24 cellular contexts compared by ENCODE assay signal in genomic region chr4:30767147-30767546, GRCh38. TPM values are rescaled to one million over a fixed set of nuclear protein-coding genes. Genes with fewer than 3 reads are reported as not detected.
"Had no signal": no experiment of that assay in that cellular context is flagged by ENCODE, and none has a peak within 500 bp of the region (broad histone marks: within the 10 kb centered on the region; RNA-seq: fewer than 3 reads in every experiment).

No MANE protein-coding gene starts in this region.

- H3K9me3 ChIP-seq: lower lobe of right lung, neutrophil, thyroid gland, upper lobe of right lung had no signal

- H3K4me3 Mint-ChIP-seq: activated B cell treated with CpG ODN at 0.5 μM for 24 hours; activated naive CD8-positive, alpha-beta T cell treated with anti-CD3 and anti-CD28 coated beads, Interleukin-2, amount 10 ng/mL, durations not matched to agents 7 days and 5 days; natural killer cell treated with Interleukin-12 subunit alpha and Interleukin-12 subunit beta and Interleukin-15 and Interleukin-18, amount 100 ng/mL, for 72 hours had no signal

- FAIRE-seq: kidney had no signal

- H3K4me3 ChIP-seq: lower lobe of right lung, thyroid gland, upper lobe of right lung had no signal

- H2AFZ ChIP-seq: parathyroid adenoma had no signal

- H3K9ac ChIP-seq: parathyroid adenoma had no signal

- H3K36me3 ChIP-seq: lower lobe of right lung, neutrophil, thyroid gland, upper lobe of right lung had no signal

- H3K4me1 ChIP-seq: parathyroid adenoma, upper lobe of right lung had no signal

- H3K9me3 Mint-ChIP-seq: activated naive CD8-positive, alpha-beta T cell treated with anti-CD3 and anti-CD28 coated beads, Interleukin-2, amount 10 ng/mL, durations not matched to agents 7 days and 5 days had no signal

- H3K36me3 Mint-ChIP-seq: activated naive CD8-positive, alpha-beta T cell treated with anti-CD3 and anti-CD28 coated beads, Interleukin-2, amount 10 ng/mL, durations not matched to agents 7 days and 5 days; natural killer cell treated with Interleukin-12 subunit alpha and Interleukin-12 subunit beta and Interleukin-15 and Interleukin-18, amount 100 ng/mL, for 72 hours had no signal

- H3K4me1 Mint-ChIP-seq: activated B cell treated with CpG ODN at 0.5 μM for 24 hours; activated naive CD8-positive, alpha-beta T cell treated with anti-CD3 and anti-CD28 coated beads, Interleukin-2, amount 10 ng/mL, durations not matched to agents 7 days and 5 days had no signal

- DNase-seq: activated B cell treated with CpG ODN at 0.5 μM for 24 hours; activated CD4-positive, alpha-beta T cell treated with anti-CD3 and anti-CD28 coated beads for 4 hours; activated CD4-positive, alpha-beta T cell treated with anti-CD3 and anti-CD28 coated beads, Interleukin-2, amount 50 U/mL, for 48 hours; activated naive CD4-positive, alpha-beta T cell treated with Interleukin-2 at 50 U/mL for 16 hours; activated naive CD8-positive, alpha-beta T cell treated with anti-CD3 and anti-CD28 coated beads, Interleukin-2, amount 10 ng/mL, durations not matched to agents 7 days and 5 days; activated T-cell treated with anti-CD3 and anti-CD28 coated beads, Interleukin-2, amount 50 U/mL, for 48 hours; amniotic stem cell; cortex of kidney; erythroblast; foreskin fibroblast; kidney; lower lobe of right lung; small intestine; stimulated activated CD4-positive, alpha-beta T cell treated with anti-CD3 and anti-CD28 coated beads, Interleukin-2, amount 100 ng/mL, for 48 hours; stimulated activated naive CD4-positive, alpha-beta T cell treated with Interleukin-2 at 50 U/mL for 16 hours; T-helper 9 cell; thyroid gland; upper lobe of right lung had no signal

- H3K27ac ChIP-seq: lower lobe of right lung, neutrophil, parathyroid adenoma, thyroid gland, upper lobe of right lung had no signal

- ATAC-seq: left lobe of liver; lower lobe of right lung; natural killer cell treated with Interleukin-12 subunit alpha and Interleukin-12 subunit beta and Interleukin-15 and Interleukin-18, amount 100 ng/mL, for 72 hours; sciatic nerve; upper lobe of right lung had no signal

- H3K79me2 ChIP-seq: parathyroid adenoma had no signal

- H3K27me3 Mint-ChIP-seq: activated B cell treated with CpG ODN at 0.5 μM for 24 hours; activated naive CD8-positive, alpha-beta T cell treated with anti-CD3 and anti-CD28 coated beads, Interleukin-2, amount 10 ng/mL, durations not matched to agents 7 days and 5 days; natural killer cell treated with Interleukin-12 subunit alpha and Interleukin-12 subunit beta and Interleukin-15 and Interleukin-18, amount 100 ng/mL, for 72 hours had no signal

- H3K27ac Mint-ChIP-seq: activated B cell treated with CpG ODN at 0.5 μM for 24 hours; activated naive CD8-positive, alpha-beta T cell treated with anti-CD3 and anti-CD28 coated beads, Interleukin-2, amount 10 ng/mL, durations not matched to agents 7 days and 5 days; natural killer cell treated with Interleukin-12 subunit alpha and Interleukin-12 subunit beta and Interleukin-15 and Interleukin-18, amount 100 ng/mL, for 72 hours had no signal

- H3K27me3 ChIP-seq: neutrophil, thyroid gland, upper lobe of right lung had no signal

RNA-seq across cellular contexts. Expression of gene PCDH7, which starts 47.0 kb away (rescaled TPM):
- total RNA-seq: activated B cell treated with CpG ODN at 0.5 μM for 24 hours; activated naive CD8-positive, alpha-beta T cell treated with anti-CD3 and anti-CD28 coated beads, Interleukin-2, amount 10 ng/mL, durations not matched to agents 7 days and 5 days; natural killer cell treated with Interleukin-12 subunit alpha and Interleukin-12 subunit beta and Interleukin-15 and Interleukin-18, amount 100 ng/mL, for 72 hours; T-helper 1 cell treated with Interleukin-12 subunit alpha and Interleukin-12 subunit beta and Interleukin-4 antibody, amounts not matched to agents 30 ng/mL and 1 ng/mL, for 36 hours had no signal
